In genomic region chrX:71100581-71101505, GRCh38 we compare ENCODE assay signal across 1 cellular context.
TF ChIP-seq lines count a peak whose summit lies in the region.

No MANE protein-coding gene starts in this region.

TF ChIP-seq in HepG2, 621 proteins besides CTCF, POLR2A, EP300 and RAD21:
- TF ChIP-seq KDM4B (CRISPR knock-in tag; IDR thresholded peaks at IDR 0.05) (no peak), MXD4 (CRISPR knock-in tag; IDR thresholded peaks at IDR 0.05) (no peak), ZSCAN29 (CRISPR knock-in tag; conservative IDR thresholded peaks at IDR 0.05) (no peak), E2F1 (CRISPR knock-in tag; IDR thresholded peaks at IDR 0.05) (no peak), ZNF816 (CRISPR knock-in tag; IDR thresholded peaks at IDR 0.05; ENCODE audit: borderline replicate concordance) (no peak), TSC22D2 (CRISPR knock-in tag; IDR thresholded peaks at IDR 0.05; ENCODE audit: borderline replicate concordance) (no peak), ZNF33B (CRISPR knock-in tag; IDR thresholded peaks at IDR 0.05) (no peak), ZBTB8A (CRISPR knock-in tag; IDR thresholded peaks at IDR 0.05; ENCODE audit: borderline replicate concordance, low read depth) (no peak), PPARG (CRISPR knock-in tag; conservative IDR thresholded peaks at IDR 0.05) (no peak), PAF1 (CRISPR knock-in tag; IDR thresholded peaks at IDR 0.05) (no peak), PRMT3 (CRISPR knock-in tag; IDR thresholded peaks at IDR 0.05; ENCODE audit: borderline replicate concordance, low read depth) (no peak), RNF219 (CRISPR knock-in tag; IDR thresholded peaks at IDR 0.05) (no peak), IRF1 (CRISPR knock-in tag; IDR thresholded peaks at IDR 0.05; ENCODE audit: low read depth) (no peak), ZNF274 (CRISPR knock-in tag; IDR thresholded peaks at IDR 0.05) (no peak), KAT2B (IDR thresholded peaks at IDR 0.05; ENCODE audit: borderline replicate concordance, low read depth, low read length) (no peak), ATF6 (CRISPR knock-in tag; conservative IDR thresholded peaks at IDR 0.05) (no peak), ZNF407 (CRISPR knock-in tag; IDR thresholded peaks at IDR 0.05; ENCODE audit: not compliant biosample characterization) (no peak), ZNF746 (CRISPR knock-in tag; IDR thresholded peaks at IDR 0.05) (no peak), KAT7 (CRISPR knock-in tag; IDR thresholded peaks at IDR 0.05; ENCODE audit: borderline replicate concordance) (no peak)
